ENCODE assay signal across 7 cellular contexts in genomic region chr12:123264642-123265041, GRCh38. TPM values are rescaled to one million over a fixed set of nuclear protein-coding genes. Genes with fewer than 3 reads are reported as not detected.
DNase-seq lines count a peak whose midpoint lies in the region; ATAC-seq, FAIRE-seq and TF ChIP-seq lines count a peak whose summit lies in the region.

No MANE protein-coding gene starts in this region.

- peak; percentile 54 for TF ChIP-seq CTCF in DND-41 (IDR thresholded peaks at IDR 0.05; ENCODE audit: borderline replicate concordance, extremely low read depth, low read length, poor library complexity, severe bottlenecking)
- peak; percentile 50 to 83 for TF ChIP-seq CTCF in GM23338 (conservative IDR thresholded peaks at IDR 0.05; ENCODE audit: low read depth in 2 of 2)

- POLR2A ChIA-PET in activated CD8-positive, alpha-beta T cell treated with anti-CD3 and anti-CD28 coated beads, Interleukin-2, amount 10 ng/mL, durations not matched to agents 7 days and 5 days (lab: Charles Lee), result no interaction called here

- H3K36me3 ChIP-seq in DND-41 (ENCODE audit: insufficient read depth, low read length) (peaks cover 73% of the 10 kb centered on the region), GM23338 (ENCODE audit: insufficient read depth) (peaks cover 28% of the 10 kb centered on the region)

- H3K4me1 ChIP-seq in DND-41 (ENCODE audit: insufficient read depth, low read length) (peaks cover 8% of the 10 kb centered on the region), GM23338 (ENCODE audit: insufficient read depth) (peaks cover 9% of the 10 kb centered on the region)

- no peak overlapping the region for H3K9ac ChIP-seq in DND-41 (ENCODE audit: low read depth, low read length)

- H4K20me1 ChIP-seq in DND-41 (ENCODE audit: insufficient read depth, low read length), result peaks cover 18% of the 10 kb centered on the region; the same call in 1 of the 2 replicates
- peaks cover 23% of the 10 kb centered on the region for H4K20me1 ChIP-seq in GM23338 (replicated peaks; ENCODE audit: insufficient read depth)

- H2AFZ ChIP-seq in DND-41 (ENCODE audit: low read depth, low read length) (no peak overlapping the region), GM23338 (no peak overlapping the region)

- peaks cover 31% of the 10 kb centered on the region for H3K79me2 ChIP-seq in DND-41 (ENCODE audit: insufficient read depth, low read length)
- peaks cover 47% of the 10 kb centered on the region for H3K79me2 ChIP-seq in GM23338 (replicated peaks; ENCODE audit: insufficient read depth)

- H3K9me2 ChIP-seq in GM23338 (ENCODE audit: insufficient read depth), result no peaks in the 10 kb centered on the region

- H3F3A ChIP-seq in GM23338 (replicated peaks; ENCODE audit: low read depth), result peaks cover 13% of the 10 kb centered on the region; the same call in 1 of the 2 replicates

- H3K27me3 Mint-ChIP-seq in GM23338 (ENCODE audit: insufficient read depth, low read depth, poor library complexity), result peaks cover 19% of the 10 kb centered on the region
- H3K27me3 Mint-ChIP-seq in activated CD8-positive, alpha-beta T cell treated with anti-CD3 and anti-CD28 coated beads, Interleukin-2, amount 10 ng/mL, durations not matched to agents 7 days and 5 days (ENCODE audit: low read depth), result no peaks in the 10 kb centered on the region

- no peak for FAIRE-seq in GM19239 (lab: Jason Lieb, UNC)

- peaks cover 75% of the 10 kb centered on the region for H3K36me3 Mint-ChIP-seq in GM23338 (ENCODE audit: low read depth)
- peaks cover 21% of the 10 kb centered on the region for H3K36me3 Mint-ChIP-seq in activated CD8-positive, alpha-beta T cell treated with anti-CD3 and anti-CD28 coated beads, Interleukin-2, amount 10 ng/mL, durations not matched to agents 7 days and 5 days (ENCODE audit: low read depth)

- ATAC-seq in DND-41 (ENCODE audit: insufficient read depth, low read depth) (peak; percentile 56; the same call in 2 of the 3 replicates), GM23338 (peak; percentile 61), GM21360 (IDR thresholded peaks at IDR 0.05; ENCODE audit: unreplicated experiment) (no peak)
- ATAC-seq in activated CD8-positive, alpha-beta T cell treated with anti-CD3 and anti-CD28 coated beads, Interleukin-2, amount 10 ng/mL, durations not matched to agents 7 days and 5 days, result no peak

- DNase-seq in DND-41 (peak; percentile 19), GM23338 (ENCODE audit: low spot score) (peak; percentile 74), lung microvascular endothelial cell (ENCODE audit: low read depth in 2 of 2) (peak; percentile 24 to 25), GM19239 (ENCODE audit: insufficient read length, low spot score) (no peak), H4 (ENCODE audit: low spot score) (no peak)
- peak; percentile 34 for DNase-seq in activated CD8-positive, alpha-beta T cell treated with anti-CD3 and anti-CD28 coated beads, Interleukin-2, amount 10 ng/mL, durations not matched to agents 7 days and 5 days

- no peaks in the 10 kb centered on the region for H3K9me3 ChIP-seq in DND-41 (ENCODE audit: insufficient read depth, low read length, severe bottlenecking)

- H3K27ac ChIP-seq in DND-41 (ENCODE audit: low read length) (no peak overlapping the region), GM23338 (ENCODE audit: low read depth) (no peak overlapping the region)

- no peak overlapping the region for H3K4me3 Mint-ChIP-seq in GM23338
- H3K4me3 Mint-ChIP-seq in activated CD8-positive, alpha-beta T cell treated with anti-CD3 and anti-CD28 coated beads, Interleukin-2, amount 10 ng/mL, durations not matched to agents 7 days and 5 days, result no peak overlapping the region

- H3K4me1 Mint-ChIP-seq in GM23338, result peaks cover 45% of the 10 kb centered on the region
- H3K4me1 Mint-ChIP-seq in activated CD8-positive, alpha-beta T cell treated with anti-CD3 and anti-CD28 coated beads, Interleukin-2, amount 10 ng/mL, durations not matched to agents 7 days and 5 days (ENCODE audit: low read depth), result peaks cover 24% of the 10 kb centered on the region

- H3K9me3 Mint-ChIP-seq in GM23338, result peaks cover 4% of the 10 kb centered on the region; the same call in 2 of the 3 replicates
- no peaks in the 10 kb centered on the region for H3K9me3 Mint-ChIP-seq in activated CD8-positive, alpha-beta T cell treated with anti-CD3 and anti-CD28 coated beads, Interleukin-2, amount 10 ng/mL, durations not matched to agents 7 days and 5 days (ENCODE audit: insufficient read depth)

- H3K4me2 ChIP-seq in DND-41 (ENCODE audit: insufficient read depth, low read length) (no peak overlapping the region), GM23338 (no peak overlapping the region)

- CTCF ChIA-PET in activated CD8-positive, alpha-beta T cell treated with anti-CD3 and anti-CD28 coated beads, Interleukin-2, amount 10 ng/mL, durations not matched to agents 7 days and 5 days (lab: Charles Lee), result interaction anchor here (0.8 to 1.9 kb wide), 2 partner anchors 42 to 317 kb away, joined by 3 to 7 read pairs; no protein-coding TSS in a partner anchor

- no peaks in the 10 kb centered on the region for H3K27me3 ChIP-seq in DND-41 (ENCODE audit: insufficient read depth, low read length, poor library complexity)
- no peaks in the 10 kb centered on the region for H3K27me3 ChIP-seq in GM23338 (ENCODE audit: insufficient read depth)

- peak overlapping the region; percentile 74 for H3K27ac Mint-ChIP-seq in GM23338
- H3K27ac Mint-ChIP-seq in activated CD8-positive, alpha-beta T cell treated with anti-CD3 and anti-CD28 coated beads, Interleukin-2, amount 10 ng/mL, durations not matched to agents 7 days and 5 days, result no peak overlapping the region

- no peak overlapping the region for H3K4me3 ChIP-seq in DND-41 (ENCODE audit: low read depth in 1 of 2, low read length in 2 of 2)
- H3K4me3 ChIP-seq in GM23338, result no peak overlapping the region

TF ChIP-seq in GM23338, 12 proteins besides CTCF, POLR2A, EP300 and RAD21 (continues in another document):
- no peak for TF ChIP-seq STAT1 (IDR thresholded peaks at IDR 0.05; ENCODE audit: unreplicated experiment)

RNA-seq across cellular contexts. Expression of gene CDK2AP1, which starts 7.0 kb away (rescaled TPM):
- total RNA-seq in GM23338 (2014; rRNA removed; shearing (Covaris generic)), result 240 and 244 TPM in 2 replicates
- polyA plus RNA-seq in GM23338 (2016; fragmentation: Nextera tagmentation; extraction: Ambion mirVana), result 207 and 232 TPM in 2 replicates
- 10 to 100 TPM; 58.3 to 58.4 TPM for total RNA-seq in activated CD8-positive, alpha-beta T cell treated with anti-CD3 and anti-CD28 coated beads, Interleukin-2, amount 10 ng/mL, durations not matched to agents 7 days and 5 days
- total RNA-seq in lung microvascular endothelial cell, result 246 and 369 TPM in 2 replicates
- 287 and 344 TPM in 2 replicates for total RNA-seq in H4 (2014; rRNA removed; shearing (Covaris generic))

RNA-seq across cellular contexts. Expression of gene MTRFR, which starts 31.4 kb away (rescaled TPM):
- total RNA-seq in GM23338 (2014; rRNA removed; shearing (Covaris generic)), result 13.3 and 14.8 TPM in 2 replicates
- polyA plus RNA-seq in GM23338 (2016; fragmentation: Nextera tagmentation; extraction: Ambion mirVana), result 33.2 and 38.4 TPM in 2 replicates
- 10 to 100 TPM; 28.2 to 30.0 TPM for total RNA-seq in activated CD8-positive, alpha-beta T cell treated with anti-CD3 and anti-CD28 coated beads, Interleukin-2, amount 10 ng/mL, durations not matched to agents 7 days and 5 days
- total RNA-seq in lung microvascular endothelial cell, result 7.4 and 7.7 TPM in 2 replicates
- 15.3 and 23.8 TPM in 2 replicates for total RNA-seq in H4 (2014; rRNA removed; shearing (Covaris generic))

RNA-seq across cellular contexts. Expression of gene MPHOSPH9, which starts 31.7 kb away (rescaled TPM):
- total RNA-seq in GM23338 (2014; rRNA removed; shearing (Covaris generic)), result 43.2 and 77.9 TPM in 2 replicates
- polyA plus RNA-seq in GM23338 (2016; fragmentation: Nextera tagmentation; extraction: Ambion mirVana), result 26.2 and 30.5 TPM in 2 replicates
- total RNA-seq in activated CD8-positive, alpha-beta T cell treated with anti-CD3 and anti-CD28 coated beads, Interleukin-2, amount 10 ng/mL, durations not matched to agents 7 days and 5 days, result 100 to 1,000 TPM; 148 to 149 TPM
- total RNA-seq in lung microvascular endothelial cell, result 27.7 and 27.8 TPM in 2 replicates
- total RNA-seq in H4 (2014; rRNA removed; shearing (Covaris generic)), result 61.8 and 71.1 TPM in 2 replicates

Comparison
In these comparisons a context has a peak if more than half of its experiments do, and no peak if none do; other contexts are left out.
1. ATAC-seq: peak in DND-41 (single experiment) and GM23338 (single experiment); none in activated CD8-positive, alpha-beta T cell treated with anti-CD3 and anti-CD28 coated beads, Interleukin-2, amount 10 ng/mL, durations not matched to agents 7 days and 5 days (single experiment) and GM21360 (single experiment).
2. DNase-seq: peak in DND-41 (single experiment), GM23338 (single experiment), activated CD8-positive, alpha-beta T cell treated with anti-CD3 and anti-CD28 coated beads, Interleukin-2, amount 10 ng/mL, durations not matched to agents 7 days and 5 days (single experiment) and lung microvascular endothelial cell (2 of 2); none in GM19239 (single experiment) and H4 (single experiment).